ENCODE assay signal across 1 cellular context in the genomic region with DNA sequence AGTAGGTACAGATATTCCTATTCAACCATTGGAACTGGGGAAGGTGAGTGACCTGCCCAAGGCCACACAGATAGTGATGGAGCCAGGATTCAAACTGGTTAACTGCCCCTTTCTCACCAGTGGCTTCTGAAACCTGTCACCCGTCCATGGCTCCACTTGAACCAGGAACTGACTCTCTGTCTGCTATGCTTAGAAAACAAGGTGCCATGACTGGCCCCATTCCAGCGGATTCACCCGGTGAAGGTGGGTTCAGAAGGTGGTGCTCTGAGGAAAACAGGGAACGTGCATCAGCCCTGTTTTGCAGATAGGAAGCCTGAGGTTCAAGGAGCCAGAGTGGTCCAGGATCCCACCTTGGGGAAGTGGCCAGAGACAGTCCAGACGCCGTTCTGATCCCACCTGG.
TF ChIP-seq lines count a peak whose summit lies in the region.

No MANE protein-coding gene starts in this region.

TF ChIP-seq in GM23338, 12 proteins besides CTCF, POLR2A, EP300 and RAD21 (continued from another document):
- TF ChIP-seq, protein P1, sequence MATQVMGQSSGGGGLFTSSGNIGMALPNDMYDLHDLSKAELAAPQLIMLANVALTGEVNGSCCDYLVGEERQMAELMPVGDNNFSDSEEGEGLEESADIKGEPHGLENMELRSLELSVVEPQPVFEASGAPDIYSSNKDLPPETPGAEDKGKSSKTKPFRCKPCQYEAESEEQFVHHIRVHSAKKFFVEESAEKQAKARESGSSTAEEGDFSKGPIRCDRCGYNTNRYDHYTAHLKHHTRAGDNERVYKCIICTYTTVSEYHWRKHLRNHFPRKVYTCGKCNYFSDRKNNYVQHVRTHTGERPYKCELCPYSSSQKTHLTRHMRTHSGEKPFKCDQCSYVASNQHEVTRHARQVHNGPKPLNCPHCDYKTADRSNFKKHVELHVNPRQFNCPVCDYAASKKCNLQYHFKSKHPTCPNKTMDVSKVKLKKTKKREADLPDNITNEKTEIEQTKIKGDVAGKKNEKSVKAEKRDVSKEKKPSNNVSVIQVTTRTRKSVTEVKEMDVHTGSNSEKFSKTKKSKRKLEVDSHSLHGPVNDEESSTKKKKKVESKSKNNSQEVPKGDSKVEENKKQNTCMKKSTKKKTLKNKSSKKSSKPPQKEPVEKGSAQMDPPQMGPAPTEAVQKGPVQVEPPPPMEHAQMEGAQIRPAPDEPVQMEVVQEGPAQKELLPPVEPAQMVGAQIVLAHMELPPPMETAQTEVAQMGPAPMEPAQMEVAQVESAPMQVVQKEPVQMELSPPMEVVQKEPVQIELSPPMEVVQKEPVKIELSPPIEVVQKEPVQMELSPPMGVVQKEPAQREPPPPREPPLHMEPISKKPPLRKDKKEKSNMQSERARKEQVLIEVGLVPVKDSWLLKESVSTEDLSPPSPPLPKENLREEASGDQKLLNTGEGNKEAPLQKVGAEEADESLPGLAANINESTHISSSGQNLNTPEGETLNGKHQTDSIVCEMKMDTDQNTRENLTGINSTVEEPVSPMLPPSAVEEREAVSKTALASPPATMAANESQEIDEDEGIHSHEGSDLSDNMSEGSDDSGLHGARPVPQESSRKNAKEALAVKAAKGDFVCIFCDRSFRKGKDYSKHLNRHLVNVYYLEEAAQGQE (IDR thresholded peaks at IDR 0.05; ENCODE audit: unreplicated experiment), result no peak
- TF ChIP-seq POLR2AphosphoS5 (IDR thresholded peaks at IDR 0.05; ENCODE audit: low read depth) (no peak), NANOG (IDR thresholded peaks at IDR 0.05; ENCODE audit: borderline replicate concordance) (no peak), EZH2 (IDR thresholded peaks at IDR 0.05; ENCODE audit: low read depth, unreplicated experiment) (no peak), ZNF114 (CRISPR knock-in tag; IDR thresholded peaks at IDR 0.05) (no peak)
- TF ChIP-seq, protein P2, sequence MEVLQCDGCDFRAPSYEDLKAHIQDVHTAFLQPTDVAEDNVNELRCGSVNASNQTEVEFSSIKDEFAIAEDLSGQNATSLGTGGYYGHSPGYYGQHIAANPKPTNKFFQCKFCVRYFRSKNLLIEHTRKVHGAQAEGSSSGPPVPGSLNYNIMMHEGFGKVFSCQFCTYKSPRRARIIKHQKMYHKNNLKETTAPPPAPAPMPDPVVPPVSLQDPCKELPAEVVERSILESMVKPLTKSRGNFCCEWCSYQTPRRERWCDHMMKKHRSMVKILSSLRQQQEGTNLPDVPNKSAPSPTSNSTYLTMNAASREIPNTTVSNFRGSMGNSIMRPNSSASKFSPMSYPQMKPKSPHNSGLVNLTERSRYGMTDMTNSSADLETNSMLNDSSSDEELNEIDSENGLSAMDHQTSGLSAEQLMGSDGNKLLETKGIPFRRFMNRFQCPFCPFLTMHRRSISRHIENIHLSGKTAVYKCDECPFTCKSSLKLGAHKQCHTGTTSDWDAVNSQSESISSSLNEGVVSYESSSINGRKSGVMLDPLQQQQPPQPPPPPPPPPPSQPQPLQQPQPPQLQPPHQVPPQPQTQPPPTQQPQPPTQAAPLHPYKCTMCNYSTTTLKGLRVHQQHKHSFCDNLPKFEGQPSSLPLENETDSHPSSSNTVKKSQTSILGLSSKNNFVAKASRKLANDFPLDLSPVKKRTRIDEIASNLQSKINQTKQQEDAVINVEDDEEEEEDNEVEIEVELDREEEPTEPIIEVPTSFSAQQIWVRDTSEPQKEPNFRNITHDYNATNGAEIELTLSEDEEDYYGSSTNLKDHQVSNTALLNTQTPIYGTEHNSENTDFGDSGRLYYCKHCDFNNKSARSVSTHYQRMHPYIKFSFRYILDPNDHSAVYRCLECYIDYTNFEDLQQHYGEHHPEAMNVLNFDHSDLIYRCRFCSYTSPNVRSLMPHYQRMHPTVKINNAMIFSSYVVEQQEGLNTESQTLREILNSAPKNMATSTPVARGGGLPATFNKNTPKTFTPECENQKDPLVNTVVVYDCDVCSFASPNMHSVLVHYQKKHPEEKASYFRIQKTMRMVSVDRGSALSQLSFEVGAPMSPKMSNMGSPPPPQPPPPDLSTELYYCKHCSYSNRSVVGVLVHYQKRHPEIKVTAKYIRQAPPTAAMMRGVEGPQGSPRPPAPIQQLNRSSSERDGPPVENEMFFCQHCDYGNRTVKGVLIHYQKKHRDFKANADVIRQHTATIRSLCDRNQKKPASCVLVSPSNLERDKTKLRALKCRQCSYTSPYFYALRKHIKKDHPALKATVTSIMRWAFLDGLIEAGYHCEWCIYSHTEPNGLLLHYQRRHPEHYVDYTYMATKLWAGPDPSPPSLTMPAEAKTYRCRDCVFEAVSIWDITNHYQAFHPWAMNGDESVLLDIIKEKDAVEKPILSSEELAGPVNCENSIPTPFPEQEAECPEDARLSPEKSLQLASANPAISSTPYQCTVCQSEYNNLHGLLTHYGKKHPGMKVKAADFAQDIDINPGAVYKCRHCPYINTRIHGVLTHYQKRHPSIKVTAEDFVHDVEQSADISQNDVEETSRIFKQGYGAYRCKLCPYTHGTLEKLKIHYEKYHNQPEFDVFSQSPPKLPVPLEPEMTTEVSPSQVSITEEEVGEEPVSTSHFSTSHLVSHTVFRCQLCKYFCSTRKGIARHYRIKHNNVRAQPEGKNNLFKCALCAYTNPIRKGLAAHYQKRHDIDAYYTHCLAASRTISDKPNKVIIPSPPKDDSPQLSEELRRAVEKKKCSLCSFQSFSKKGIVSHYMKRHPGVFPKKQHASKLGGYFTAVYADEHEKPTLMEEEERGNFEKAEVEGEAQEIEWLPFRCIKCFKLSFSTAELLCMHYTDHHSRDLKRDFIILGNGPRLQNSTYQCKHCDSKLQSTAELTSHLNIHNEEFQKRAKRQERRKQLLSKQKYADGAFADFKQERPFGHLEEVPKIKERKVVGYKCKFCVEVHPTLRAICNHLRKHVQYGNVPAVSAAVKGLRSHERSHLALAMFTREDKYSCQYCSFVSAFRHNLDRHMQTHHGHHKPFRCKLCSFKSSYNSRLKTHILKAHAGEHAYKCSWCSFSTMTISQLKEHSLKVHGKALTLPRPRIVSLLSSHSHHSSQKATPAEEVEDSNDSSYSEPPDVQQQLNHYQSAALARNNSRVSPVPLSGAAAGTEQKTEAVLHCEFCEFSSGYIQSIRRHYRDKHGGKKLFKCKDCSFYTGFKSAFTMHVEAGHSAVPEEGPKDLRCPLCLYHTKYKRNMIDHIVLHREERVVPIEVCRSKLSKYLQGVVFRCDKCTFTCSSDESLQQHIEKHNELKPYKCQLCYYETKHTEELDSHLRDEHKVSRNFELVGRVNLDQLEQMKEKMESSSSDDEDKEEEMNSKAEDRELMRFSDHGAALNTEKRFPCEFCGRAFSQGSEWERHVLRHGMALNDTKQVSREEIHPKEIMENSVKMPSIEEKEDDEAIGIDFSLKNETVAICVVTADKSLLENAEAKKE (CRISPR knock-in tag; IDR thresholded peaks at IDR 0.05), result no peak
- TF ChIP-seq, protein P3, sequence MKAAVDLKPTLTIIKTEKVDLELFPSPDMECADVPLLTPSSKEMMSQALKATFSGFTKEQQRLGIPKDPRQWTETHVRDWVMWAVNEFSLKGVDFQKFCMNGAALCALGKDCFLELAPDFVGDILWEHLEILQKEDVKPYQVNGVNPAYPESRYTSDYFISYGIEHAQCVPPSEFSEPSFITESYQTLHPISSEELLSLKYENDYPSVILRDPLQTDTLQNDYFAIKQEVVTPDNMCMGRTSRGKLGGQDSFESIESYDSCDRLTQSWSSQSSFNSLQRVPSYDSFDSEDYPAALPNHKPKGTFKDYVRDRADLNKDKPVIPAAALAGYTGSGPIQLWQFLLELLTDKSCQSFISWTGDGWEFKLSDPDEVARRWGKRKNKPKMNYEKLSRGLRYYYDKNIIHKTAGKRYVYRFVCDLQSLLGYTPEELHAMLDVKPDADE (IDR thresholded peaks at IDR 0.05), result no peak
